ENCODE assay signal across 7 cellular contexts in genomic region chr3:141294300-141294699, GRCh38.
DNase-seq lines count a peak whose midpoint lies in the region; ATAC-seq and TF ChIP-seq lines count a peak whose summit lies in the region.

No MANE protein-coding gene starts in this region.

- no peak for DNase-seq in activated CD4-positive, alpha-beta memory T cell treated with anti-CD3 and anti-CD28 coated beads for 36 hours
- DNase-seq in smooth muscle cell (lab: John Stamatoyannopoulos, UW; ENCODE audit: unreplicated experiment) = no peak
- no peak for DNase-seq in HCEC 1CT
- no peak for DNase-seq in stimulated activated CD4-positive, alpha-beta T cell treated with anti-CD3 and anti-CD28 coated beads, Interleukin-4, amount 100 ng/mL, for 24 hours
- no peak for DNase-seq in stimulated activated naive CD4-positive, alpha-beta T cell treated with Interleukin-2 at 50 U/mL for 16 hours (lab: John Stamatoyannopoulos, UW)

- no peak overlapping the region for H3K9ac ChIP-seq in KMS-11
- peak overlapping the region; percentile 41 for H3K9ac ChIP-seq in smooth muscle cell (ENCODE audit: low read depth)

- peak overlapping the region; percentile 49 for H3K4me3 ChIP-seq in KMS-11 (IDR thresholded peaks at IDR 0.05; ENCODE audit: insufficient read depth, low read depth, low read length)
- H3K4me3 ChIP-seq in gastroesophageal sphincter = peak overlapping the region; percentile 27 to 32
- no peak overlapping the region for H3K4me3 ChIP-seq in smooth muscle cell

- H3K9me3 ChIP-seq in gastroesophageal sphincter (no peaks in the 10 kb centered on the region), smooth muscle cell (replicated peaks; ENCODE audit: low read depth) (no peaks in the 10 kb centered on the region)

- 17 to 37% methylated on average over 3 of the region's 3 CpGs for WGBS in gastroesophageal sphincter (ENCODE audit: low coverage in 1 of 2), 2 donors
- WGBS in smooth muscle cell (ENCODE audit: low lambda C conversion rate) = 90% methylated on average over 3 of the region's 3 CpGs

- no peaks in the 10 kb centered on the region for H3F3A ChIP-seq in smooth muscle cell (ENCODE audit: low read depth)

- H3K4me2 ChIP-seq in KMS-11 = peak overlapping the region; percentile 36
- peak overlapping the region; percentile 60 for H3K4me2 ChIP-seq in smooth muscle cell

- ATAC-seq in gastroesophageal sphincter = no peak

- TF ChIP-seq EP300 in gastroesophageal sphincter (IDR thresholded peaks at IDR 0.05) = no peak

- no peak for TF ChIP-seq POLR2A in gastroesophageal sphincter (IDR thresholded peaks at IDR 0.05)

- H4K20me1 ChIP-seq in KMS-11 (ENCODE audit: insufficient read depth) (no peaks in the 10 kb centered on the region), smooth muscle cell (ENCODE audit: low read depth) (no peaks in the 10 kb centered on the region)

- H2AFZ ChIP-seq in KMS-11 (ENCODE audit: low read depth) (no peak overlapping the region), smooth muscle cell (ENCODE audit: low read depth) (no peak overlapping the region)

- no peak for TF ChIP-seq CTCF in KMS-11 (conservative IDR thresholded peaks at IDR 0.05; ENCODE audit: low read depth, low read length)
- TF ChIP-seq CTCF in gastroesophageal sphincter (IDR thresholded peaks at IDR 0.05) = no peak
- no peak for TF ChIP-seq CTCF in smooth muscle cell (IDR thresholded peaks at IDR 0.05; ENCODE audit: borderline replicate concordance, insufficient read depth, poor library complexity, severe bottlenecking)

- no peak overlapping the region for H3K27ac ChIP-seq in KMS-11
- H3K27ac ChIP-seq in gastroesophageal sphincter = peak overlapping the region in 1 of 4 donors; percentile 43
- peak overlapping the region; percentile 66 for H3K27ac ChIP-seq in smooth muscle cell (ENCODE audit: low read depth)

- peaks cover 12% of the 10 kb centered on the region for H3K4me1 ChIP-seq in KMS-11 (ENCODE audit: low read depth, poor library complexity, severe bottlenecking)
- H3K4me1 ChIP-seq in gastroesophageal sphincter = peaks cover 0 to 14% (median 0%) of the 10 kb centered on the region in 3 donors
- H3K4me1 ChIP-seq in smooth muscle cell (ENCODE audit: low read depth) = peaks cover 9% of the 10 kb centered on the region

- H3K36me3 Mint-ChIP-seq in activated CD4-positive, alpha-beta memory T cell treated with anti-CD3 and anti-CD28 coated beads for 36 hours = peaks cover 9% of the 10 kb centered on the region

- peak overlapping the region; percentile 31 for H3K4me3 Mint-ChIP-seq in activated CD4-positive, alpha-beta memory T cell treated with anti-CD3 and anti-CD28 coated beads for 36 hours

- intact Hi-C loops in activated CD4-positive, alpha-beta memory T cell treated with anti-CD3 and anti-CD28 coated beads for 36 hours (cut with micrococcal nuclease) = no loop called here

- H3K27ac Mint-ChIP-seq in activated CD4-positive, alpha-beta memory T cell treated with anti-CD3 and anti-CD28 coated beads for 36 hours = no peak overlapping the region

- H3K27me3 ChIP-seq in KMS-11 (ENCODE audit: insufficient read depth, low read depth) = no peaks in the 10 kb centered on the region
- H3K27me3 ChIP-seq in gastroesophageal sphincter = no peaks in the 10 kb centered on the region
- H3K27me3 ChIP-seq in smooth muscle cell (ENCODE audit: low read depth) = no peaks in the 10 kb centered on the region

- H3K36me3 ChIP-seq in KMS-11 (ENCODE audit: insufficient read depth) (no peaks in the 10 kb centered on the region), gastroesophageal sphincter (peaks cover 0 to 16% of the 10 kb centered on the region in 2 donors), smooth muscle cell (ENCODE audit: low read depth) (no peaks in the 10 kb centered on the region)

- H3K79me2 ChIP-seq in KMS-11 (ENCODE audit: insufficient read depth, low read depth) (no peaks in the 10 kb centered on the region), smooth muscle cell (ENCODE audit: low read depth) (no peaks in the 10 kb centered on the region)

- CTCF ChIA-PET in activated CD4-positive, alpha-beta memory T cell treated with anti-CD3 and anti-CD28 coated beads for 36 hours (lab: Charles Lee) = interaction anchor here (1.1 to 2.7 kb wide), 3 partner anchors 62 to 146 kb away, joined by 3 to 9 read pairs (median 4); partner anchors contain the start of gene PXYLP1

- peaks cover 14% of the 10 kb centered on the region for H3K4me1 Mint-ChIP-seq in activated CD4-positive, alpha-beta memory T cell treated with anti-CD3 and anti-CD28 coated beads for 36 hours (ENCODE audit: low read depth)

- POLR2A ChIA-PET in activated CD4-positive, alpha-beta memory T cell treated with anti-CD3 and anti-CD28 coated beads for 36 hours (lab: Charles Lee) = no interaction called here

- H3K27me3 Mint-ChIP-seq in activated CD4-positive, alpha-beta memory T cell treated with anti-CD3 and anti-CD28 coated beads for 36 hours = no peaks in the 10 kb centered on the region

- no peaks in the 10 kb centered on the region for H3K9me3 Mint-ChIP-seq in activated CD4-positive, alpha-beta memory T cell treated with anti-CD3 and anti-CD28 coated beads for 36 hours
